ENCODE assay signal across 35 cellular contexts in genomic region chr2:69356471-69356870, GRCh38.
"Had no signal": no experiment of that assay in that cellular context is flagged by ENCODE, and none has a peak within 500 bp of the region (broad histone marks: within the 10 kb centered on the region; RNA-seq: fewer than 3 reads in every experiment).

No MANE protein-coding gene starts in this region.

- H2AFZ ChIP-seq: PC-9 had no signal

- DNase-seq: activated B cell treated with CpG ODN at 0.5 μM for 24 hours; activated CD4-positive, alpha-beta memory T cell treated with anti-CD3 and anti-CD28 coated beads for 36 hours; activated CD4-positive, alpha-beta T cell treated with anti-CD3 and anti-CD28 coated beads for 4 hours; activated CD4-positive, alpha-beta T cell treated with anti-CD3 and anti-CD28 coated beads, Interleukin-2, amount 50 U/mL, for 1 hour; activated CD4-positive, CD25-positive, alpha-beta regulatory T cell treated with anti-CD3 and anti-CD28 coated beads, Interleukin-2, amount 50 U/mL, for 72 hours; activated CD8-positive, alpha-beta memory T cell treated with anti-CD3 and anti-CD28 coated beads, Interleukin-2, amount 50 U/mL, for 4 hours; activated gamma-delta T cell treated with Interleukin-2 at 50 U/mL for 16 hours; activated naive CD4-positive, alpha-beta T cell treated with anti-CD3 and anti-CD28 coated beads for 36 hours; activated T-cell treated with anti-CD3 and anti-CD28 coated beads for 4 hours; activated T-cell treated with anti-CD3 and anti-CD28 coated beads, Interleukin-2, amount 50 U/mL, for 4 hours; adrenal gland; body of pancreas; central memory CD4-positive, alpha-beta T cell; NCI-H1105; NCI-H1417 treated with DMSO at 0.1 percent for 48 hours; NCI-H187 treated with DMSO at 0.1 percent for 48 hours; NCI-H2081; NCI-H345; NCI-H524 treated with DMSO at 0.1 percent for 48 hours; NK-92 treated with Interleukin-12 subunit alpha and Interleukin-12 subunit beta, amount 100 ng/mL, for 24 hours; PC-9; SIG-M5; T-cell; T-helper 2 cell; T-helper 9 cell had no signal

- H3K4me3 ChIP-seq: adrenal gland, body of pancreas, breast epithelium, K562, PC-9 had no signal

- H3K4me1 Mint-ChIP-seq: activated B cell treated with CpG ODN at 0.5 μM for 24 hours, T-cell had no signal

- H3K27ac ChIP-seq: adrenal gland, body of pancreas, breast epithelium, PC-9, RWPE1, VCaP had no signal

- H3K4me3 Mint-ChIP-seq: activated B cell treated with CpG ODN at 0.5 μM for 24 hours; activated CD4-positive, alpha-beta memory T cell treated with anti-CD3 and anti-CD28 coated beads for 36 hours; activated naive CD4-positive, alpha-beta T cell treated with anti-CD3 and anti-CD28 coated beads for 36 hours; activated T-cell treated with anti-CD3 and anti-CD28 coated beads, Interleukin-2, amount 50 U/mL, for 4 hours; activated T-helper 1 cell treated with anti-CD3 and anti-CD28 coated beads, Interleukin-12 subunit alpha, Interleukin-12 subunit beta, Interleukin-2, Interleukin-4 antibody, amounts not matched to agents 30 ng/mL and 10 ng/mL and 1 ng/mL, durations not matched to agents 14 hours and 24 hours and 36 hours; T-cell had no signal

- H3K9me3 ChIP-seq: adrenal gland, body of pancreas, breast epithelium had no signal

- ATAC-seq: activated naive CD4-positive, alpha-beta T cell treated with anti-CD3 and anti-CD28 coated beads, Interleukin-2, amount 50 U/mL, for 72 hours; activated T-cell treated with anti-CD3 and anti-CD28 coated beads, Interleukin-2, amount 50 U/mL, for 4 hours; body of pancreas; K562; Right ventricle myocardium inferior; SK-N-SH treated with all-trans-retinoic acid at 6 μM for 48 hours; T-cell had no signal

- H3K27ac Mint-ChIP-seq: activated B cell treated with CpG ODN at 0.5 μM for 24 hours; activated CD4-positive, alpha-beta memory T cell treated with anti-CD3 and anti-CD28 coated beads for 36 hours; activated naive CD4-positive, alpha-beta T cell treated with anti-CD3 and anti-CD28 coated beads for 36 hours; activated naive CD4-positive, alpha-beta T cell treated with anti-CD3 and anti-CD28 coated beads, Interleukin-2, amount 50 U/mL, for 72 hours; activated T-helper 1 cell treated with anti-CD3 and anti-CD28 coated beads, Interleukin-12 subunit alpha, Interleukin-12 subunit beta, Interleukin-2, Interleukin-4 antibody, amounts not matched to agents 30 ng/mL and 10 ng/mL and 1 ng/mL, durations not matched to agents 14 hours and 24 hours and 36 hours had no signal

- H3K4me2 ChIP-seq: PC-9 had no signal

- H3K9me3 Mint-ChIP-seq: activated B cell treated with CpG ODN at 0.5 μM for 24 hours; activated CD4-positive, alpha-beta memory T cell treated with anti-CD3 and anti-CD28 coated beads for 36 hours; activated naive CD4-positive, alpha-beta T cell treated with anti-CD3 and anti-CD28 coated beads for 36 hours; activated naive CD4-positive, alpha-beta T cell treated with anti-CD3 and anti-CD28 coated beads, Interleukin-2, amount 50 U/mL, for 72 hours; activated T-cell treated with anti-CD3 and anti-CD28 coated beads, Interleukin-2, amount 50 U/mL, for 4 hours; activated T-helper 1 cell treated with anti-CD3 and anti-CD28 coated beads, Interleukin-12 subunit alpha, Interleukin-12 subunit beta, Interleukin-2, Interleukin-4 antibody, amounts not matched to agents 30 ng/mL and 10 ng/mL and 1 ng/mL, durations not matched to agents 14 hours and 24 hours and 36 hours; T-cell had no signal

- H3K27me3 ChIP-seq: adrenal gland, body of pancreas, breast epithelium had no signal

- H3K4me1 ChIP-seq: adrenal gland, body of pancreas, breast epithelium had no signal

- FAIRE-seq: astrocyte, K562, RCC 7860 had no signal
